In the genomic region with DNA sequence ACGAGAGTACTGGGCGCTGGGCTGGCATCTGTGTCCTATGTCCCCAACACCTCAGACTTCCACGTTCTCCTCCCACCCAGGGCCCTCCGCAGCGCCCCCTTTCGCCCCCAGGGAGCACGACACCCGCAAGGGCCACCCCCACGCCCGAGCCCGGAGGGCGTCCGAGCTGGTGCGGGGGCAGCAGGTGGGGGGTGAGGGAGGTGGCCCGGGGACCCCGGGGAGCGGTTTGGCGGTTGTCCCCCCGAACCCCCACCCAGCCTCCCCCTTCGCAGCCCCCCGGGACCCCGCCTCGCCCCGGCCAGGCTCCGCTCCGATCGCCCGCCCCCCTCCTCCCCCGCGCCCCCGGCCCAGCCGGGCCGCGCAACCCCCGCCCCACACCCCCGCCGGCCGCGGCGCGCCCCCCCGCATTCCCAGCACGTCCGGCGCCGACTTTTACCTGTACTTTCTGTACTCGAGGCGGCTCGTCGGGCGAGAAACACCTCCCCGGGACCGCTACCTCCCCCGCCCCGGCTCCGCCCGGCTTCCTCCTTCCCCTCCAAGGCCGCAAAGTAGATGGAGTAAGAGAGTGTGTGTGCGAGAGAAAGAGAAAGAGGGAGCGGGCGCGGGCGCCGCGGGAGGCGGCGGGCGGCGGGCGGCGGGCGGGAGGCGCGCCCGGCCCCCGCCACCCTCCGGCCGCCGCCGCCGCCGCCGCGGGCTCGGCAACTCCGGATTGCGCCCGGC, we compare ENCODE assay signal across 1 cellular context.
TF ChIP-seq lines count a peak whose summit lies in the region.

No MANE protein-coding gene starts in this region.

TF ChIP-seq in K562, 482 proteins besides CTCF, POLR2A, EP300 and RAD21 (continued from another document):
- TF ChIP-seq, protein P1, sequence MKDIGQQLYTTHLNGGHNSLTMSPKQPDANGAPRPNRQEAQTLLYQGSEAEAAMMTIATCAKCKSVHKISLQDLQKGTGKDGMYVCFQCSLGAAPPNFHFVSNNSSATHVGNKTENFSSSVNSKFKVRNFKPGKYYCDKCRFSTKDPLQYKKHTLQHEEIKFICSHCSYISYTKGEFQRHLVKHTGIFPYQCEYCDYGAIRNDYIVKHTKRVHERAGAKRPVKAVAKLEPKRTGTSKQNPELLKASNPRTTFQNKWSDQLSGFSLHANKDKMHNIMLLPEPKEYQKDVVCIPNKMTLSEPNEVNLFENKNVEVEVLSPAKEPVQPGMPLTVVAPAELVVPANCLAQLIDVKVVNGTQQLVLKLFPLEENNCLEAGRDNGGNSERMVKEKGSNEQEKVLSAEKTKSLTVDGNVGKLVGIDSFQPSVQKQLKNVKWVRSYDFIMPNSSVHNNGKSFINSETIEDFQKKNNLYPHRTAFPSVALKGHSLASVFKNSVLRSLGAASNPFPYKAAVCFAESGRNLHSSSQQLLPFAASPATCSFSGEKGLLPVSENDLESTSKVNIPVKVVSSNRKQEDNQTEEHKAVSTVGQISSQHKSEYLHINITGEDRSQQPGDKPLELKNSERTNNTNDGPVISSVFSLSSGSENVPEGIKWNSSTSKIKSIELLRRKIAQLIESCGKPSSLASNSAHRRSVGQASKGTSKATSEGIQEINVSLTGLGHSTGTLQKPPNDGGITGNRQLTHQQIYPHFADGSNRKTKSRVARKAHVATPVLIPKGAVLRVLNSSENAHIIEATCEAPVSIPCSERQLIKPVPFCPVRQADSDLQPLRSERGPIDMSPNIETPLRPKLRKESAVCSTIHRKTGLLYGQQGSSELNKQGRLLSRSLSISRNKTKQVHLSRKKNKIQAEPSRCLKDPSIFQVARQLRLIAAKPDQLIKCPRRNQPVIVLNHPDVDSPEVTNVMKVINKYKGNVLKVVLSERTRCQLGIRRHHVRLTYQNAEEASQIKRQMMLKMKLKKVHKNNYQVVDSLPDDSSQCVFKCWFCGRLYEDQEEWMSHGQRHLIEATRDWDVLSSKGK (CRISPR knock-in tag; IDR thresholded peaks at IDR 0.05), result no peak
- TF ChIP-seq ZNF12 (CRISPR knock-in tag; IDR thresholded peaks at IDR 0.05) (no peak), HMG20B (CRISPR knock-in tag; IDR thresholded peaks at IDR 0.05) (no peak), RUNX1 (IDR thresholded peaks at IDR 0.05; ENCODE audit: low read depth) (no peak), ZNF175 (CRISPR knock-in tag; IDR thresholded peaks at IDR 0.05; ENCODE audit: low read depth) (no peak)
